In the genomic region with DNA sequence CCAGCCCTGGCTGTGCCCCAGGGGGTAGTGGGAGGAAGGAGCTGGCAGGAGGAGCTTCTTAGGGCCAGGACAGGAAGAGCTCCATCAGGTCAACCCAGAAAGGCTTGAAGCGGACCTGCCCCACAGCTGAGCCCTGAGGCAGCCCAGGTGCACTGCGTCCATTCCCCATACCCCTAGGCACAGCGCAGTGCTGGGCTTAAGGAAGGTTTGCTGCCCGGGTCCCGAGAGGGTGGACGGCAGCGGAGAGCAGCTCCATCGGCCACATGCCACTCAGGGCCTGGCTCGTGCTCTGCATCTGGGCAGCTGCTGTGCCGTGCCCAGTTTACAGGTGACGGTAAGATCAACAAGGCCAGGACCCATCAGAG, we compare ENCODE assay signal across 8 cellular contexts. TPM values are rescaled to one million over a fixed set of nuclear protein-coding genes. Genes with fewer than 3 reads are reported as not detected.
DNase-seq lines count a peak whose midpoint lies in the region; ATAC-seq and TF ChIP-seq lines count a peak whose summit lies in the region.
"Had no signal": no experiment of that assay in that cellular context is flagged by ENCODE, and none has a peak within 500 bp of the region (broad histone marks: within the 10 kb centered on the region; RNA-seq: fewer than 3 reads in every experiment).

No MANE protein-coding gene starts in this region.

- peak overlapping the region; percentile 79; the same call in 1 of the 2 replicates for H3K4me2 ChIP-seq in DOHH2 (ENCODE audit: low read length)
- H3K4me2 ChIP-seq in OCI-LY7 (ENCODE audit: low read length), result no peak overlapping the region

- no peaks in the 10 kb centered on the region for H4K20me1 ChIP-seq in DOHH2 (ENCODE audit: control insufficient read depth, insufficient read depth, low read depth, low read length)
- H4K20me1 ChIP-seq in OCI-LY7 (ENCODE audit: insufficient read depth, low read length), result no peaks in the 10 kb centered on the region

- H3K9me3 ChIP-seq in DOHH2 (ENCODE audit: control insufficient read depth, insufficient read depth, low read length) (no peaks in the 10 kb centered on the region), OCI-LY7 (ENCODE audit: low read length) (no peaks in the 10 kb centered on the region), esophagus (ENCODE audit: control insufficient read depth in 2 of 2, insufficient read depth in 1 of 2, low read depth in 1 of 2, low read length in 1 of 2) (no peaks in the 10 kb centered on the region), skeletal muscle tissue (ENCODE audit: control insufficient read depth in 3 of 3, low read length in 3 of 3) (no peaks in the 10 kb centered on the region)

- H3K36me3 ChIP-seq in DOHH2 (ENCODE audit: control insufficient read depth, low read length), result no peaks in the 10 kb centered on the region
- H3K36me3 ChIP-seq in OCI-LY7 (ENCODE audit: insufficient read depth, low read length), result no peaks in the 10 kb centered on the region
- H3K36me3 ChIP-seq in esophagus (ENCODE audit: control insufficient read depth in 2 of 2, insufficient read depth in 2 of 2, low read length in 1 of 2), result peaks cover 0 to 2% of the 10 kb centered on the region in 2 donors
- H3K36me3 ChIP-seq in skeletal muscle tissue (ENCODE audit: control insufficient read depth in 3 of 3, insufficient read depth in 3 of 3, low read length in 3 of 3), result peaks cover 4 to 12% (median 11%) of the 10 kb centered on the region in 3 donors
- H3K36me3 ChIP-seq: brain microvascular endothelial cell had no signal

- H3K27me3 ChIP-seq in DOHH2 (ENCODE audit: control insufficient read depth, low read length) (no peaks in the 10 kb centered on the region), esophagus (ENCODE audit: control insufficient read depth in 1 of 2, insufficient read depth in 2 of 2, low read length in 2 of 2) (no peaks in the 10 kb centered on the region), skeletal muscle tissue (ENCODE audit: control insufficient read depth in 3 of 3, insufficient read depth in 3 of 3, low read length in 3 of 3) (no peaks in the 10 kb centered on the region)
- H3K27me3 ChIP-seq: brain microvascular endothelial cell had no signal

- H3K27ac ChIP-seq in DOHH2 (ENCODE audit: low read depth, low read length) (no peak overlapping the region), OCI-LY7 (ENCODE audit: low read depth, low read length, poor library complexity, severe bottlenecking) (no peak overlapping the region), esophagus (ENCODE audit: low read depth in 2 of 2, low read length in 1 of 2) (peak overlapping the region; percentile 37 to 59), skeletal muscle tissue (ENCODE audit: low read depth, low read length) (peak overlapping the region; percentile 72)
- H3K27ac ChIP-seq: brain microvascular endothelial cell had no signal

- intact Hi-C loops in OCI-LY7 (cut with micrococcal nuclease; ENCODE audit: unreplicated experiment), result no loop called here

- 56 to 68% methylated on average over 11 of the region's 11 CpGs for WGBS in esophagus, 2 donors

- no peak for TF ChIP-seq CTCF in DOHH2 (IDR thresholded peaks at IDR 0.05; ENCODE audit: low read depth, low read length, poor library complexity, severe bottlenecking)
- TF ChIP-seq CTCF in OCI-LY7 (conservative IDR thresholded peaks at IDR 0.05; ENCODE audit: low read length), result no peak

- H3K79me2 ChIP-seq in DOHH2 (ENCODE audit: control insufficient read depth, low read length), result no peaks in the 10 kb centered on the region
- H3K79me2 ChIP-seq in OCI-LY7 (ENCODE audit: insufficient read depth, low read depth, low read length), result no peaks in the 10 kb centered on the region

- H3K9me2 ChIP-seq in DOHH2 (replicated peaks; ENCODE audit: control insufficient read depth, low read length), result no peaks in the 10 kb centered on the region
- no peaks in the 10 kb centered on the region for H3K9me2 ChIP-seq in OCI-LY7 (ENCODE audit: insufficient read depth, low read length)

- no peak for ATAC-seq in GM18502 (IDR thresholded peaks at IDR 0.05; ENCODE audit: poor library complexity, unreplicated experiment)

- H3K9ac ChIP-seq in skeletal muscle tissue (ENCODE audit: low read depth in 1 of 3, low read length in 3 of 3), result peak overlapping the region; percentile 48 to 74 (median 57)

- H3K4me3 ChIP-seq in DOHH2 (ENCODE audit: low read length), result no peak overlapping the region
- H3K4me3 ChIP-seq in OCI-LY7 (ENCODE audit: low read depth, low read length, poor library complexity, severe bottlenecking), result no peak overlapping the region
- no peak overlapping the region for H3K4me3 ChIP-seq in esophagus (ENCODE audit: low read depth in 1 of 2, low read length in 2 of 2)
- peak overlapping the region in 1 of 3 donors; percentile 41 for H3K4me3 ChIP-seq in skeletal muscle tissue (ENCODE audit: low read length in 3 of 3)

- no peak for DNase-seq in OCI-LY7 (ENCODE audit: low spot score)
- no peak for DNase-seq in germinal center (ENCODE audit: low spot score)
- no peak for DNase-seq in NCI-H1694 (lab: John Stamatoyannopoulos, UW)
- DNase-seq: brain microvascular endothelial cell had no signal

- H3K4me1 ChIP-seq in DOHH2 (ENCODE audit: control insufficient read depth, low read length), result peaks cover 30% of the 10 kb centered on the region
- H3K4me1 ChIP-seq in OCI-LY7 (ENCODE audit: insufficient read depth, low read length, poor library complexity, severe bottlenecking), result peaks cover 16% of the 10 kb centered on the region
- H3K4me1 ChIP-seq in esophagus (ENCODE audit: control insufficient read depth in 2 of 2, insufficient read depth in 2 of 2, low read length in 1 of 2), result peaks cover 7 to 22% of the 10 kb centered on the region in 2 donors
- peaks cover 58 to 64% (median 59%) of the 10 kb centered on the region in 3 donors for H3K4me1 ChIP-seq in skeletal muscle tissue (ENCODE audit: control insufficient read depth in 3 of 3, insufficient read depth in 3 of 3, low read length in 3 of 3)

- POLR2A ChIA-PET in OCI-LY7 (lab: Charles Lee), result interaction anchor here (0.8 kb wide), 1 partner anchor 20 kb away, joined by 3 read pairs; no protein-coding TSS in a partner anchor

- no TSS peak for BruUV-seq in OCI-LY7 (replicated peaks; lab: Mats Ljungman, UMichigan)

- H2AFZ ChIP-seq in OCI-LY7 (ENCODE audit: low read length), result 0 out of 2 replicates have a peak overlapping the region, but pooled peaks have one; percentile 45

- H3F3A ChIP-seq in DOHH2 (ENCODE audit: control insufficient read depth, insufficient read depth), result no peaks in the 10 kb centered on the region; the same call in 1 of the 2 replicates

- CTCF ChIA-PET in OCI-LY7 (lab: Charles Lee; ENCODE audit: unreplicated experiment), result interaction anchor here (0.9 kb wide), 1 partner anchor 21 kb away, joined by 3 read pairs; no protein-coding TSS in a partner anchor

RNA-seq across cellular contexts. Expression of gene DNMT3A, which starts 26.4 kb away (rescaled TPM):
- 2.6 and 2.8 TPM in 2 replicates for total RNA-seq in OCI-LY7 (2014; rRNA removed; shearing (Covaris generic))
- 7.2 and 7.3 TPM in 2 replicates for total RNA-seq in OCI-LY7 (2022)
- polyA plus RNA-seq in esophagus, result 1 to 10 TPM; 5.0 to 7.3 TPM
- 62.1 TPM for total RNA-seq in skeletal muscle tissue

Comparison
In these comparisons a context has a peak if more than half of its experiments do, and no peak if none do; other contexts are left out.
1. H3K27ac ChIP-seq: peak in esophagus (2 of 2) and skeletal muscle tissue (single experiment); none in DOHH2 (single experiment) and OCI-LY7 (single experiment).